In the genomic region with DNA sequence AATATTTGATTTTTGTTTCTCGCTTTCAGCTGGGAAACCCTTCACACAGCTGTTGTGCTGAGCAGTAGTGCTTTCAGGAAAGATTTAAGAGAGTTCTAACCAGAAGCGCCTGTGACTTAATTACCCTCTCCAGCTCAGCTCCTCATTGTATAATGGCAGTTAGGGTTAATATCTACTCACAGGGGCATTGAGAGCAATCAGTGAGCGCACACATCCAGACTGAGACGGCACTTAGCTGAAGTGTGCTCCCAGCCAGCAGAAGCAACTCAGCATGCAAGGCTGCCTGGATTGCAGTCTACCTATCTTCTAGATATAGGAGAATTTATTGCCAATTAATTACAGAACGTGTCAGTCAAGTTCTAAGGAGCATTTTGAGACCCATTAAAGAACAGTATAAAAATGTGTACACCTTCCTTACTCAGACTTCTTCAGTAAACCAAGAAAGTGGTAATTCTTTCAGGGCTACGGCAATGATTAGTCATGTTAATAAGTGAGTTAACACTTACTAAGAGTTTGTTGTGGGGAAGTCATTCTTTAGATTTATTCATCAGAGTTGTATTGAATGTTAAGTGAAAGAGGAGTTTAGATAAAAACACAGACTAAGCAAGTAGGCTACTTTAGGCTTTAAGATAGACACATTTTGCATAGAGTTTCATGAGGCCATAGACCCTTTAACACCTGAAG, we compare ENCODE assay signal across 1 cellular context.
TF ChIP-seq lines count a peak whose summit lies in the region.

No MANE protein-coding gene starts in this region.

TF ChIP-seq in K562, 482 proteins besides CTCF, POLR2A, EP300 and RAD21:
- no peak for TF ChIP-seq ZNF217 (CRISPR knock-in tag; IDR thresholded peaks at IDR 0.05)
- TF ChIP-seq, protein P1, sequence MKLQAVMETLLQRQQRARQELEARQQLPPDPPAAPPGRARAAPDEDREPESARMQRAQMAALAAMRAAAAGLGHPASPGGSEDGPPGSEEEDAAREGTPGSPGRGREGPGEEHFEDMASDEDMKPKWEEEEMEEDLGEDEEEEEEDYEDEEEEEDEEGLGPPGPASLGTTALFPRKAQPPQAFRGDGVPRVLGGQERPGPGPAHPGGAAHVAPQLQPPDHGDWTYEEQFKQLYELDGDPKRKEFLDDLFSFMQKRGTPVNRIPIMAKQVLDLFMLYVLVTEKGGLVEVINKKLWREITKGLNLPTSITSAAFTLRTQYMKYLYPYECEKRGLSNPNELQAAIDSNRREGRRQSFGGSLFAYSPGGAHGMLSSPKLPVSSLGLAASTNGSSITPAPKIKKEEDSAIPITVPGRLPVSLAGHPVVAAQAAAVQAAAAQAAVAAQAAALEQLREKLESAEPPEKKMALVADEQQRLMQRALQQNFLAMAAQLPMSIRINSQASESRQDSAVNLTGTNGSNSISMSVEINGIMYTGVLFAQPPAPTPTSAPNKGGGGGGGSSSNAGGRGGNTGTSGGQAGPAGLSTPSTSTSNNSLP (IDR thresholded peaks at IDR 0.05; ENCODE audit: borderline replicate concordance, low read depth, low read length), result no peak
- TF ChIP-seq, protein P2, sequence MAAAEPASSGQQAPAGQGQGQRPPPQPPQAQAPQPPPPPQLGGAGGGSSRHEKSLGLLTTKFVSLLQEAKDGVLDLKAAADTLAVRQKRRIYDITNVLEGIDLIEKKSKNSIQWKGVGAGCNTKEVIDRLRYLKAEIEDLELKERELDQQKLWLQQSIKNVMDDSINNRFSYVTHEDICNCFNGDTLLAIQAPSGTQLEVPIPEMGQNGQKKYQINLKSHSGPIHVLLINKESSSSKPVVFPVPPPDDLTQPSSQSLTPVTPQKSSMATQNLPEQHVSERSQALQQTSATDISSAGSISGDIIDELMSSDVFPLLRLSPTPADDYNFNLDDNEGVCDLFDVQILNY (CRISPR knock-in tag; IDR thresholded peaks at IDR 0.05), result no peak
- no peak for TF ChIP-seq GABPB2 (CRISPR knock-in tag; conservative IDR thresholded peaks at IDR 0.05)
- no peak for TF ChIP-seq CGGBP1 (CRISPR knock-in tag; IDR thresholded peaks at IDR 0.05)
- no peak for TF ChIP-seq ZNF324 (CRISPR knock-in tag; IDR thresholded peaks at IDR 0.05)
- no peak for TF ChIP-seq ZKSCAN3 (CRISPR knock-in tag; IDR thresholded peaks at IDR 0.05)
- TF ChIP-seq FOXK1 (CRISPR knock-in tag; IDR thresholded peaks at IDR 0.05; ENCODE audit: borderline replicate concordance), result no peak
- TF ChIP-seq, protein P3, sequence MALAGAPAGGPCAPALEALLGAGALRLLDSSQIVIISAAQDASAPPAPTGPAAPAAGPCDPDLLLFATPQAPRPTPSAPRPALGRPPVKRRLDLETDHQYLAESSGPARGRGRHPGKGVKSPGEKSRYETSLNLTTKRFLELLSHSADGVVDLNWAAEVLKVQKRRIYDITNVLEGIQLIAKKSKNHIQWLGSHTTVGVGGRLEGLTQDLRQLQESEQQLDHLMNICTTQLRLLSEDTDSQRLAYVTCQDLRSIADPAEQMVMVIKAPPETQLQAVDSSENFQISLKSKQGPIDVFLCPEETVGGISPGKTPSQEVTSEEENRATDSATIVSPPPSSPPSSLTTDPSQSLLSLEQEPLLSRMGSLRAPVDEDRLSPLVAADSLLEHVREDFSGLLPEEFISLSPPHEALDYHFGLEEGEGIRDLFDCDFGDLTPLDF (CRISPR knock-in tag; IDR thresholded peaks at IDR 0.05), result no peak
- no peak for TF ChIP-seq ZFP1 (CRISPR knock-in tag; IDR thresholded peaks at IDR 0.05)
- no peak for TF ChIP-seq PHF8 (IDR thresholded peaks at IDR 0.05; ENCODE audit: borderline replicate concordance, low read length)
- TF ChIP-seq GATA2 (CRISPR knock-in tag; IDR thresholded peaks at IDR 0.05), result no peak
- TF ChIP-seq, protein P4, sequence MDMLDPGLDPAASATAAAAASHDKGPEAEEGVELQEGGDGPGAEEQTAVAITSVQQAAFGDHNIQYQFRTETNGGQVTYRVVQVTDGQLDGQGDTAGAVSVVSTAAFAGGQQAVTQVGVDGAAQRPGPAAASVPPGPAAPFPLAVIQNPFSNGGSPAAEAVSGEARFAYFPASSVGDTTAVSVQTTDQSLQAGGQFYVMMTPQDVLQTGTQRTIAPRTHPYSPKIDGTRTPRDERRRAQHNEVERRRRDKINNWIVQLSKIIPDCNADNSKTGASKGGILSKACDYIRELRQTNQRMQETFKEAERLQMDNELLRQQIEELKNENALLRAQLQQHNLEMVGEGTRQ (CRISPR knock-in tag; IDR thresholded peaks at IDR 0.05), result no peak
- no peak for TF ChIP-seq ELF2 (CRISPR knock-in tag; IDR thresholded peaks at IDR 0.05)
- TF ChIP-seq ILK (tag; IDR thresholded peaks at IDR 0.05; ENCODE audit: borderline replicate concordance, low read depth), result no peak
- no peak for TF ChIP-seq FOXK2 (conservative IDR thresholded peaks at IDR 0.05 in 1 of 2, IDR thresholded peaks at IDR 0.05 in 1 of 2; ENCODE audit: low read depth in 2 of 2)
